Comparison of ENCODE assay signal across 8 cellular contexts in the genomic region with DNA sequence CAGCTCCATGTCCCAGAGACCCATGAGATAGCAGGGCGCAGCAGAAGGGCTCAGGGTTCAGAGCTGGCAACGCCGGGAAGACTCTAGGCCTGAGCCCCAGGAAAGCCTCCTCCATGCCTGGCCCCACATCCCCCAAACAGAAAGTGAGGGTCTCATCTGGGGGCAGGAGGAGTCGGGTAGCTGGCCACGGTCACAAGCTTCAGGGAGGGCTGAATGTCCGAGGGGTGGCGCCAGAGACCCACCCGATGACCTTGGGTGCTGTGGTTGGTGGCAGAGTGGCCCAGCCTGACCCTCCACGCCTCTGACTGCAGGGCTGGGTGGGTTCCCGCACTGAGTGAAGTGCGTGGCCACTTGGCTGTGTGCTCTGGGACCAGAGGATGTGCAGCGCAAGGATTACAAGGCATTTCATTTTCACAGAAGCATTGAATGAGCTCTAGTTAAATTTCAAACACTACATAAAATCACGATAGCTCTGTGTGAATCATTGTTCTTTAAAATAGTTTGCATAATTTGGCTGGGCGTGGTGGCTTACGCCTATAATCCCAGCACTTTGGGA. TPM values are rescaled to one million over a fixed set of nuclear protein-coding genes. Genes with fewer than 3 reads are reported as not detected.
DNase-seq lines count a peak whose midpoint lies in the region; ATAC-seq and TF ChIP-seq lines count a peak whose summit lies in the region.

No MANE protein-coding gene starts in this region.

- H3K4me3 ChIP-seq in astrocyte of the spinal cord (ENCODE audit: low read depth, low read length) = no peak overlapping the region
- no peak overlapping the region for H3K4me3 ChIP-seq in testis

- TF ChIP-seq CTCF in astrocyte of the spinal cord (IDR thresholded peaks at IDR 0.05; ENCODE audit: low read depth, low read length) (peak; percentile 61), testis (IDR thresholded peaks at IDR 0.05) (peak; percentile 36 to 40 (median 36))

- no peaks in the 10 kb centered on the region for H3K27me3 ChIP-seq in testis

- WGBS in testis, 2 donors = 36 to 52% methylated on average over 11 to 15 of the region's 15 CpGs

- peak overlapping the region; percentile 26 to 50 for H3K27ac ChIP-seq in testis

- in situ Hi-C loops in astrocyte of the spinal cord (cut with HindIII; ENCODE audit: low sequenced_read_pairs) = loop anchor here (25.0 kb wide), 1 partner anchor 89 kb away; the partner anchor contains the start of genes ABCA2, FUT7 and NPDC1

- ATAC-seq in HG02798 (IDR thresholded peaks at IDR 0.05; ENCODE audit: poor library complexity, unreplicated experiment) = no peak

- TF ChIP-seq POLR2A in testis (IDR thresholded peaks at IDR 0.05) = no peak

- H3K9me3 ChIP-seq in testis = no peaks in the 10 kb centered on the region

- H3K4me1 ChIP-seq in testis = peaks cover 64% of the 10 kb centered on the region

- H3K36me3 ChIP-seq in testis (ENCODE audit: low read depth, missing control alignments) = no peaks in the 10 kb centered on the region

- intact Hi-C loops in testis (cut with DNase I; ENCODE audit: low total_unique reads) = no loop called here

- DNase-seq in DMS 273 (lab: John Stamatoyannopoulos, UW; ENCODE audit: unreplicated experiment) = peak; percentile 62
- no peak for DNase-seq in DMS 273 treated with DMSO at 0.1 percent for 48 hours (lab: John Stamatoyannopoulos, UW)
- DNase-seq in LHCN-M2 (ENCODE audit: low read depth) = peak; percentile 17
- DNase-seq in astrocyte of the spinal cord (ENCODE audit: low read depth, low spot score) = peak; percentile 10
- DNase-seq in islet precursor cell = peak; percentile 81
- DNase-seq in testis = peak; percentile 71
- no peak for DNase-seq in NCI-H1105 (lab: John Stamatoyannopoulos, UW)

RNA-seq across cellular contexts. Expression of gene C8G, which starts 3.0 kb away (rescaled TPM):
- total RNA-seq in LHCN-M2 (2014; rRNA removed) (not detected in 2 replicates), testis (1 to 10 TPM; 4.6 to 4.9 TPM)
- 0.17 TPM for polyA plus RNA-seq in LHCN-M2 (2012)
- 4.6 TPM for polyA plus RNA-seq in testis (ENCODE audit: insufficient read depth, low read depth, low replicate concordance)

RNA-seq across cellular contexts. Expression of gene FBXW5, which starts 3.5 kb away (rescaled TPM):
- total RNA-seq in LHCN-M2 (2014; rRNA removed) (205 and 264 TPM in 2 replicates), testis (100 to 1,000 TPM; 509 to 749 TPM)
- 98.1 TPM for polyA plus RNA-seq in LHCN-M2 (2012)
- 452 TPM for polyA plus RNA-seq in testis (ENCODE audit: insufficient read depth, low read depth, low replicate concordance)

RNA-seq across cellular contexts. Expression of gene LCN12, which starts 4.0 kb away (rescaled TPM):
- total RNA-seq in LHCN-M2 (2014; rRNA removed) (not detected in 2 replicates), testis (10 to 100 TPM; 11.5 to 27.8 TPM)
- not detected for polyA plus RNA-seq in LHCN-M2 (2012)
- polyA plus RNA-seq in testis (ENCODE audit: insufficient read depth, low read depth, low replicate concordance) = 27.1 TPM

RNA-seq across cellular contexts. Expression of gene PTGDS, which starts 29.3 kb away (rescaled TPM):
- 2.0 TPM in 1 of 2 replicates, not detected in the other for total RNA-seq in LHCN-M2 (2014; rRNA removed)
- 0.83 TPM for polyA plus RNA-seq in LHCN-M2 (2012)
- total RNA-seq in testis = 1,000 to 10,000 TPM; 5,554 to 5,948 TPM
- 4,976 TPM for polyA plus RNA-seq in testis (ENCODE audit: insufficient read depth, low read depth, low replicate concordance)

RNA-seq across cellular contexts. Expression of gene LCNL1, which starts 34.8 kb away (rescaled TPM):
- total RNA-seq in LHCN-M2 (2014; rRNA removed) (0.11 TPM in 1 of 2 replicates, not detected in the other), testis (100 to 1,000 TPM in 1 of 2 donors, 10 to 100 TPM in 1; 59.3 to 131 TPM)
- polyA plus RNA-seq in LHCN-M2 (2012) = not detected
- 17.5 TPM for polyA plus RNA-seq in testis (ENCODE audit: insufficient read depth, low read depth, low replicate concordance)

Comparison
In these comparisons a context has a peak if more than half of its experiments do, and no peak if none do; other contexts are left out.
1. DNase-seq: peak in DMS 273 (single experiment), LHCN-M2 (single experiment), astrocyte of the spinal cord (single experiment), islet precursor cell (single experiment) and testis (single experiment); none in DMS 273 treated with DMSO at 0.1 percent for 48 hours (single experiment) and NCI-H1105 (single experiment).
2. RNA of gene LCN12, which starts 4.0 kb away (total RNA-seq): 11.5 to 27.8 TPM in testis; not detected in LHCN-M2; every median in the first group is over 10 times any median in the second.